Comparison of ENCODE assay signal across 10 cellular contexts in the genomic region with DNA sequence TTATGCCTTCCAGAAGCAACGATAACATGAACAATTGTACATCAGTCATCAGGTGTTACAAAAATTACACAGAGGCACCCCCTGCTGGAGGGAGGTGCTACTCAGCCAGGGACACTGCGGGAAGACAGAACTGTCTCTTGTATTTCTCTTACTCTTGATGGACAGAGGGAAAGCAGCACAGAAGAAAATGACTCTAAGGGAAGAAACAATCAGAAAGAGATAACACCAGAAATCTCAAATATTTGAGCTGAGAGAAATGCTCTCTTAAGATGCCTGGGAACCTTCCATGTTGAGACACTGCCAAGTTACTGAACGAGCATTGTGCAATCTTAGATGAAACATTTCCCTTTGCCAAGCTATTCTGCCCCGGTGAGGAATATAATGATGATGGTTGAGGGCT.
A peak's percentile ranks its signal among the peaks of the same experiment; 100 is the strongest.
DNase-seq lines count a peak whose midpoint lies in the region; ATAC-seq and TF ChIP-seq lines count a peak whose summit lies in the region.
"Had no signal": no experiment of that assay in that cellular context is flagged by ENCODE, and none has a peak within 500 bp of the region (broad histone marks: within the 10 kb centered on the region; RNA-seq: fewer than 3 reads in every experiment).

No MANE protein-coding gene starts in this region.

- no peak for TF ChIP-seq POLR2A in gastroesophageal sphincter (IDR thresholded peaks at IDR 0.05)

- no peak overlapping the region for H2BK5ac ChIP-seq in mesendoderm (ENCODE audit: low read length)

- ATAC-seq in HG03521 (IDR thresholded peaks at IDR 0.05; ENCODE audit: unreplicated experiment) (no peak), gastroesophageal sphincter (no peak), HG02798 (IDR thresholded peaks at IDR 0.05; ENCODE audit: poor library complexity, unreplicated experiment) (no peak), GM18909 (IDR thresholded peaks at IDR 0.05; ENCODE audit: poor library complexity, unreplicated experiment) (no peak)
- ATAC-seq: stimulated activated memory B cell treated with anti-CD40 and anti-IgM and Interleukin-4, amounts not matched to agents 10 μg/mL and 1 μg/mL and 100 μg/mL, for 72 hours had no signal

- in situ Hi-C loops in astrocyte of the cerebellum (cut with HindIII; ENCODE audit: low sequenced_read_pairs): no loop called here

- no peaks in the 10 kb centered on the region for H3K79me2 ChIP-seq in mesendoderm (ENCODE audit: control insufficient read depth, insufficient read depth, low read length)

- H3K18ac ChIP-seq in mesendoderm (ENCODE audit: low read length): no peak overlapping the region

- no peak overlapping the region for H3K4me3 ChIP-seq in astrocyte of the cerebellum (ENCODE audit: low read depth, low read length)
- H3K4me3 ChIP-seq in mesendoderm (ENCODE audit: low read length): no peak overlapping the region
- no peak overlapping the region for H3K4me3 ChIP-seq in gastroesophageal sphincter

- H4K5ac ChIP-seq in mesendoderm (ENCODE audit: low read length): no peak overlapping the region

- H3K23ac ChIP-seq in mesendoderm (ENCODE audit: low read length): no peak overlapping the region

- TF ChIP-seq EP300 in Ishikawa (IDR thresholded peaks at IDR 0.05; ENCODE audit: borderline replicate concordance) (no peak), gastroesophageal sphincter (IDR thresholded peaks at IDR 0.05) (no peak)

- DNase-seq in GM03348 (ENCODE audit: low spot score): peak; percentile 65
- DNase-seq in astrocyte of the cerebellum (ENCODE audit: low read depth): peak; percentile 64
- DNase-seq in mesendoderm: peak; percentile 11
- DNase-seq: left cardiac atrium had no signal

- H3K27me3 ChIP-seq in mesendoderm (ENCODE audit: insufficient read depth, low read length, poor library complexity) (no peaks in the 10 kb centered on the region), gastroesophageal sphincter (no peaks in the 10 kb centered on the region)

- peak; percentile 29 for TF ChIP-seq RAD21 in Ishikawa (IDR thresholded peaks at IDR 0.05; ENCODE audit: low read depth)

- no peak overlapping the region for H4K8ac ChIP-seq in mesendoderm (ENCODE audit: low read depth, low read length)

- no peak overlapping the region for H3K4ac ChIP-seq in mesendoderm (ENCODE audit: low read depth, low read length)

- H3K27ac ChIP-seq in mesendoderm (ENCODE audit: low read depth, low read length) (no peak overlapping the region), gastroesophageal sphincter (no peak overlapping the region)

- no peaks in the 10 kb centered on the region for H3K4me1 ChIP-seq in mesendoderm (ENCODE audit: control insufficient read depth, low read depth, low read length)
- H3K4me1 ChIP-seq in gastroesophageal sphincter: no peaks in the 10 kb centered on the region

- peaks cover 0 to 15% (median 0%) of the 10 kb centered on the region in 3 donors for H3K9me3 ChIP-seq in gastroesophageal sphincter

- H3K9ac ChIP-seq in mesendoderm (ENCODE audit: low read length): no peak overlapping the region

- no peak overlapping the region for H2BK120ac ChIP-seq in mesendoderm (ENCODE audit: low read depth, low read length)

- H2BK15ac ChIP-seq in mesendoderm (replicated peaks; ENCODE audit: low read depth): no peak overlapping the region

- no peak overlapping the region for H3K56ac ChIP-seq in mesendoderm (ENCODE audit: low read length)

- no CpG with 5 or more reads among the region's 4 CpGs for WGBS in mesendoderm (ENCODE audit: extremely low coverage, insufficient coverage, low lambda C conversion rate)
- WGBS in gastroesophageal sphincter (ENCODE audit: low coverage in 1 of 2), 2 donors: 50 to 59% methylated on average over 4 of the region's 4 CpGs

- peak; percentile 67 for TF ChIP-seq CTCF in astrocyte of the cerebellum (IDR thresholded peaks at IDR 0.05; ENCODE audit: low read depth, low read length, missing control alignments)
- TF ChIP-seq CTCF in gastroesophageal sphincter (IDR thresholded peaks at IDR 0.05): peak in 1 of 4 experiments; percentile 14

- H3K36me3 ChIP-seq in mesendoderm (ENCODE audit: control insufficient read depth, insufficient read depth, low read length) (no peaks in the 10 kb centered on the region), gastroesophageal sphincter (no peaks in the 10 kb centered on the region)

- no peak overlapping the region for H2AK5ac ChIP-seq in mesendoderm (ENCODE audit: low read length)

- H3K4me2 ChIP-seq in mesendoderm (ENCODE audit: low read length): no peak overlapping the region

- no peaks in the 10 kb centered on the region for H3K79me1 ChIP-seq in mesendoderm (ENCODE audit: low read length)

TF ChIP-seq in Ishikawa, 13 proteins besides CTCF, POLR2A, EP300 and RAD21:
- TF ChIP-seq CEBPB (IDR thresholded peaks at IDR 0.05) (no peak), TCF12 (IDR thresholded peaks at IDR 0.05; ENCODE audit: low read depth) (no peak), YY1 (IDR thresholded peaks at IDR 0.05; ENCODE audit: low read depth) (no peak), CREB1 (IDR thresholded peaks at IDR 0.05; ENCODE audit: low read depth) (no peak), FOXM1 (IDR thresholded peaks at IDR 0.05; ENCODE audit: borderline replicate concordance, low read depth) (no peak)
- TF ChIP-seq, protein P1, sequence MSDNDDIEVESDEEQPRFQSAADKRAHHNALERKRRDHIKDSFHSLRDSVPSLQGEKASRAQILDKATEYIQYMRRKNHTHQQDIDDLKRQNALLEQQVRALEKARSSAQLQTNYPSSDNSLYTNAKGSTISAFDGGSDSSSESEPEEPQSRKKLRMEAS (IDR thresholded peaks at IDR 0.05): no peak

Comparison
In these comparisons a context has a peak if more than half of its experiments do, and no peak if none do; other contexts are left out.
1. DNase-seq: peak in every context shown above with its lines; median percentile 65 in GM03348; 64 in astrocyte of the cerebellum; 11 in mesendoderm.